8 cellular contexts compared by ENCODE assay signal in genomic region chr17:41918392-41919164, GRCh38. TPM values are rescaled to one million over a fixed set of nuclear protein-coding genes. Genes with fewer than 3 reads are reported as not detected.
DNase-seq lines count a peak whose midpoint lies in the region; ATAC-seq lines count a peak whose summit lies in the region.

ACLY (minus strand) TSS chr17:41918951; CDS start chr17:41913873, 5,078 bp downstream.

- H3K27ac Mint-ChIP-seq in activated CD4-positive, alpha-beta T cell treated with anti-CD3 and anti-CD28 coated beads, Interleukin-2, amount 10 ng/mL, durations not matched to agents 7 days and 5 days, result peak within 1 kb of the TSS; percentile 96

- H3K4me3 Mint-ChIP-seq in activated CD4-positive, alpha-beta T cell treated with anti-CD3 and anti-CD28 coated beads, Interleukin-2, amount 10 ng/mL, durations not matched to agents 7 days and 5 days, result peak within 1 kb of the TSS; percentile 95

- peaks cover 7% of the 10 kb centered on the region for H3K36me3 Mint-ChIP-seq in activated CD4-positive, alpha-beta T cell treated with anti-CD3 and anti-CD28 coated beads, Interleukin-2, amount 10 ng/mL, durations not matched to agents 7 days and 5 days (ENCODE audit: low read depth)

- ATAC-seq in HG03442 (IDR thresholded peaks at IDR 0.05; ENCODE audit: unreplicated experiment) (peak; percentile 89), left lobe of liver (peak; percentile 90)

- H3K4me1 Mint-ChIP-seq in activated CD4-positive, alpha-beta T cell treated with anti-CD3 and anti-CD28 coated beads, Interleukin-2, amount 10 ng/mL, durations not matched to agents 7 days and 5 days, result peaks cover 38% of the 10 kb centered on the region

- POLR2A ChIA-PET in activated CD4-positive, alpha-beta T cell treated with anti-CD3 and anti-CD28 coated beads, Interleukin-2, amount 10 ng/mL, durations not matched to agents 7 days and 5 days (lab: Charles Lee), result interaction anchor here (0.5 to 1.3 kb wide), 3 partner anchors 12 to 47 kb away, joined by 3 to 5 read pairs (median 4); partner anchors contain the start of gene ODAD4

- DNase-seq in Ammon's horn (ENCODE audit: low spot score), result peak; percentile 96
- peak; percentile 98 for DNase-seq in GM19238 (ENCODE audit: insufficient read length, low spot score)
- DNase-seq in NCI-H524 treated with DMSO at 0.1 percent for 48 hours (lab: John Stamatoyannopoulos, UW), result peak; percentile 36
- DNase-seq in activated CD4-positive, alpha-beta T cell treated with anti-CD3 and anti-CD28 coated beads, Interleukin-2, amount 10 ng/mL, durations not matched to agents 7 days and 5 days, result peak; percentile 98
- peak; percentile 32 for DNase-seq in cortex of kidney (lab: John Stamatoyannopoulos, UW)
- peak; percentile 98 for DNase-seq in left lobe of liver (ENCODE audit: low spot score)
- DNase-seq in stimulated activated CD4-positive, alpha-beta T cell treated with anti-CD3 and anti-CD28 coated beads, Interleukin-2, amount 100 ng/mL, for 4 hours (ENCODE audit: low read depth), result peak; percentile 95

- CTCF ChIA-PET in activated CD4-positive, alpha-beta T cell treated with anti-CD3 and anti-CD28 coated beads, Interleukin-2, amount 10 ng/mL, durations not matched to agents 7 days and 5 days (lab: Charles Lee), result interaction anchor here (0.7 to 2.7 kb wide), 11 partner anchors 9 to 138 kb away, joined by 3 to 15 read pairs (median 4); partner anchors contain the start of genes KLHL11 and ODAD4

- no peaks in the 10 kb centered on the region for H3K9me3 Mint-ChIP-seq in activated CD4-positive, alpha-beta T cell treated with anti-CD3 and anti-CD28 coated beads, Interleukin-2, amount 10 ng/mL, durations not matched to agents 7 days and 5 days

- no peaks in the 10 kb centered on the region for H3K27me3 Mint-ChIP-seq in activated CD4-positive, alpha-beta T cell treated with anti-CD3 and anti-CD28 coated beads, Interleukin-2, amount 10 ng/mL, durations not matched to agents 7 days and 5 days

RNA-seq across cellular contexts. Expression of gene ACLY, which starts in this region (rescaled TPM):
- 100 to 1,000 TPM; 143 to 150 TPM for total RNA-seq in activated CD4-positive, alpha-beta T cell treated with anti-CD3 and anti-CD28 coated beads, Interleukin-2, amount 10 ng/mL, durations not matched to agents 7 days and 5 days
- total RNA-seq in left lobe of liver, result 20.9 TPM

Comparison
In these comparisons a context has a peak if more than half of its experiments do, and no peak if none do; other contexts are left out.
1. Peak in every context shown above with its lines: DNase-seq and ATAC-seq.
2. DNase-seq: peak in every context shown above with its lines; median percentile 98 in GM19238; 98 in activated CD4-positive, alpha-beta T cell treated with anti-CD3 and anti-CD28 coated beads, Interleukin-2, amount 10 ng/mL, durations not matched to agents 7 days and 5 days; 98 in left lobe of liver; 96 in Ammon's horn; 95 in stimulated activated CD4-positive, alpha-beta T cell treated with anti-CD3 and anti-CD28 coated beads, Interleukin-2, amount 100 ng/mL, for 4 hours; 36 in NCI-H524 treated with DMSO at 0.1 percent for 48 hours; 32 in cortex of kidney.